In the genomic region with DNA sequence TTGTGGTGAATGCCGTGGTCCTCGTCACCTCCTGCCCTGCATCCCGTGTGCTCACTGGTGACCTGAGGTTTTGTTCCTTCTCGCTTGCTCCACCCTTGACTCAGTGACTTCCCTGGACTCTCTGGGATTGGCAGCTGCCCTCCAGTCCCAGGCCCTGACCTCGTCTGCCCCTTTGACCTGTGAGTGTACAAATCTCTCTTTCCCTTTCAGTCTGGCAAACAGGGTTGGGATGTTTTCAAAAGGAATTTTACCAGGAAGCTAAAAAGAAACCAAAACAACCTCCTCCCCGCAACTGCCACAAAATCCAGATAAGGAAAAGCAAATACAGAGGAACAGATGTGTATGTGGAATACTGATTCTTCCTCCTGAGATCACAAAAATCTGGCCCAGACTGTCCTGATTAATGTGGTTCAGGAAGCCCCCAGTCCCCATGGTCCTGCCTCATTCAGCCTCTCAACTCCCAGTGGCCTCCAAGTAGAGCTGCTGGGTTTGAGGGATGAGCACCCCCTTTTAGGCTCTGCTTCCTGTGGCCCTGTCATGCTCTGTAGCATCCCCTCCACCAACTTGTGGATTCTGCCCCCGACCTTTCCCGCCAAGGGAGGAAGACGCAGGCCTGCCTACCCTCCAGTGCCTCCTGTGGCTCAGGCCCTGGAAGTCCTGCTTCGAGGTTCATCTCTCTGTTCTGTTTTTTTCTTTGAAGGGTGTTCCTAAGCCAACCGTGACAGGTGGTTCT, we compare ENCODE assay signal across 1 cellular context.
TF ChIP-seq lines count a peak whose summit lies in the region.

No MANE protein-coding gene starts in this region.

TF ChIP-seq in HepG2, 621 proteins besides CTCF, POLR2A, EP300 and RAD21 (continued from another document and continues in another):
- TF ChIP-seq, protein P1, sequence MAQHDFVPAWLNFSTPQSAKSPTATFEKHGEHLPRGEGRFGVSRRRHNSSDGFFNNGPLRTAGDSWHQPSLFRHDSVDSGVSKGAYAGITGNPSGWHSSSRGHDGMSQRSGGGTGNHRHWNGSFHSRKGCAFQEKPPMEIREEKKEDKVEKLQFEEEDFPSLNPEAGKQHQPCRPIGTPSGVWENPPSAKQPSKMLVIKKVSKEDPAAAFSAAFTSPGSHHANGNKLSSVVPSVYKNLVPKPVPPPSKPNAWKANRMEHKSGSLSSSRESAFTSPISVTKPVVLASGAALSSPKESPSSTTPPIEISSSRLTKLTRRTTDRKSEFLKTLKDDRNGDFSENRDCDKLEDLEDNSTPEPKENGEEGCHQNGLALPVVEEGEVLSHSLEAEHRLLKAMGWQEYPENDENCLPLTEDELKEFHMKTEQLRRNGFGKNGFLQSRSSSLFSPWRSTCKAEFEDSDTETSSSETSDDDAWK (CRISPR knock-in tag; IDR thresholded peaks at IDR 0.05), result no peak
- TF ChIP-seq ZNF629 (CRISPR knock-in tag; conservative IDR thresholded peaks at IDR 0.05) (0 out of 2 replicates have a peak, but pooled peaks have one; percentile 24), SMARCE1 (IDR thresholded peaks at IDR 0.05; ENCODE audit: borderline replicate concordance) (no peak), MAF1 (CRISPR knock-in tag; IDR thresholded peaks at IDR 0.05; ENCODE audit: borderline replicate concordance) (no peak), FOXA1 (IDR thresholded peaks at IDR 0.05) (no peak), FOXA1 (CRISPR knock-in tag; IDR thresholded peaks at IDR 0.05) (peak; percentile 64), PHF21A (CRISPR knock-in tag; IDR thresholded peaks at IDR 0.05) (peak; percentile 91), EED (CRISPR knock-in tag; IDR thresholded peaks at IDR 0.05) (no peak), ZNF768 (CRISPR knock-in tag; IDR thresholded peaks at IDR 0.05) (no peak), GFI1 (CRISPR knock-in tag; IDR thresholded peaks at IDR 0.05; ENCODE audit: borderline replicate concordance) (peak; percentile 99), ZSCAN29 (CRISPR knock-in tag; conservative IDR thresholded peaks at IDR 0.05) (peak; percentile 77; the same call in 1 of the 2 replicates), MYNN (CRISPR knock-in tag; IDR thresholded peaks at IDR 0.05; ENCODE audit: low read depth) (no peak), NR2C2 (CRISPR knock-in tag; IDR thresholded peaks at IDR 0.05; ENCODE audit: borderline replicate concordance) (peak; percentile 57; the same call in 1 of the 2 replicates), SATB2 (CRISPR knock-in tag; IDR thresholded peaks at IDR 0.05) (no peak), NFIB (CRISPR knock-in tag; IDR thresholded peaks at IDR 0.05; ENCODE audit: borderline replicate concordance) (no peak), ISL2 (CRISPR knock-in tag; IDR thresholded peaks at IDR 0.05) (peak; percentile 83), ZNF383 (CRISPR knock-in tag; IDR thresholded peaks at IDR 0.05; ENCODE audit: borderline replicate concordance) (no peak), ONECUT2 (CRISPR knock-in tag; IDR thresholded peaks at IDR 0.05) (no peak)
- TF ChIP-seq, protein P2, sequence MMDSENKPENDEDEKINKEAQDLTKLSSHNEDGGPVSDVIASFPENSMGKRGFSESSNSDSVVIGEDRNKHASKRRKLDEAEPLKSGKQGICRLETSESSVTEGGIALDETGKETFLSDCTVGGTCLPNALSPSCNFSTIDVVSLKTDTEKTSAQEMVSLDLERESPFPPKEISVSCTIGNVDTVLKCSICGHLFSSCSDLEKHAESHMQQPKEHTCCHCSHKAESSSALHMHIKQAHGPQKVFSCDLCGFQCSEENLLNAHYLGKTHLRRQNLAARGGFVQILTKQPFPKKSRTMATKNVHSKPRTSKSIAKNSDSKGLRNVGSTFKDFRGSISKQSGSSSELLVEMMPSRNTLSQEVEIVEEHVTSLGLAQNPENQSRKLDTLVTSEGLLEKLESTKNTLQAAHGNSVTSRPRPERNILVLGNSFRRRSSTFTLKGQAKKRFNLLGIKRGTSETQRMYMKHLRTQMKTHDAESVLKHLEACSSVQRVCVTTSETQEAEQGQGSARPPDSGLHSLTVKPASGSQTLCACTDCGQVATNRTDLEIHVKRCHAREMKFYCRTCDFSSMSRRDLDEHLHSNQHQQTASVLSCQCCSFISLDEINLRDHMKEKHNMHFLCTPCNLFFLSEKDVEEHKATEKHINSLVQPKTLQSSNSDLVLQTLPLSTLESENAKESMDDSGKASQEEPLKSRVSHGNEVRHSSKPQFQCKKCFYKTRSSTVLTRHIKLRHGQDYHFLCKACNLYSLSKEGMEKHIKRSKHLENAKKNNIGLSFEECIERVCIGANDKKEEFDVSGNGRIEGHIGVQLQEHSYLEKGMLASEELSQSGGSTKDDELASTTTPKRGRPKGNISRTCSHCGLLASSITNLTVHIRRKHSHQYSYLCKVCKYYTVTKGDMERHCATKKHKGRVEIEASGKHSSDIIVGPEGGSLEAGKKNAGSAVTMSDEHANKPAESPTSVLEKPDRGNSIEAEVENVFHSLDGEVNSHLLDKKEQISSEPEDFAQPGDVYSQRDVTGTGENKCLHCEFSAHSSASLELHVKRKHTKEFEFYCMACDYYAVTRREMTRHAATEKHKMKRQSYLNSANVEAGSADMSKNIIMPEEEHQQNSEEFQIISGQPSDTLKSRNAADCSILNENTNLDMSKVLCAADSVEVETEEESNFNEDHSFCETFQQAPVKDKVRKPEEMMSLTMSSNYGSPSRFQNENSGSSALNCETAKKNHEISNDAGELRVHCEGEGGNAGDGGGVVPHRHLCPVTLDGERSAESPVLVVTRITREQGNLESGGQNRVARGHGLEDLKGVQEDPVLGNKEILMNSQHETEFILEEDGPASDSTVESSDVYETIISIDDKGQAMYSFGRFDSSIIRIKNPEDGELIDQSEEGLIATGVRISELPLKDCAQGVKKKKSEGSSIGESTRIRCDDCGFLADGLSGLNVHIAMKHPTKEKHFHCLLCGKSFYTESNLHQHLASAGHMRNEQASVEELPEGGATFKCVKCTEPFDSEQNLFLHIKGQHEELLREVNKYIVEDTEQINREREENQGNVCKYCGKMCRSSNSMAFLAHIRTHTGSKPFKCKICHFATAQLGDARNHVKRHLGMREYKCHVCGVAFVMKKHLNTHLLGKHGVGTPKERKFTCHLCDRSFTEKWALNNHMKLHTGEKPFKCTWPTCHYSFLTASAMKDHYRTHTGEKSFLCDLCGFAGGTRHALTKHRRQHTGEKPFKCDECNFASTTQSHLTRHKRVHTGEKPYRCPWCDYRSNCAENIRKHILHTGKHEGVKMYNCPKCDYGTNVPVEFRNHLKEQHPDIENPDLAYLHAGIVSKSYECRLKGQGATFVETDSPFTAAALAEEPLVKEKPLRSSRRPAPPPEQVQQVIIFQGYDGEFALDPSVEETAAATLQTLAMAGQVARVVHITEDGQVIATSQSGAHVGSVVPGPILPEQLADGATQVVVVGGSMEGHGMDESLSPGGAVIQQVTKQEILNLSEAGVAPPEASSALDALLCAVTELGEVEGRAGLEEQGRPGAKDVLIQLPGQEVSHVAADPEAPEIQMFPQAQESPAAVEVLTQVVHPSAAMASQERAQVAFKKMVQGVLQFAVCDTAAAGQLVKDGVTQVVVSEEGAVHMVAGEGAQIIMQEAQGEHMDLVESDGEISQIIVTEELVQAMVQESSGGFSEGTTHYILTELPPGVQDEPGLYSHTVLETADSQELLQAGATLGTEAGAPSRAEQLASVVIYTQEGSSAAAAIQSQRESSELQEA (CRISPR knock-in tag; IDR thresholded peaks at IDR 0.05; ENCODE audit: not compliant biosample characterization), result no peak
- TF ChIP-seq, protein P3, sequence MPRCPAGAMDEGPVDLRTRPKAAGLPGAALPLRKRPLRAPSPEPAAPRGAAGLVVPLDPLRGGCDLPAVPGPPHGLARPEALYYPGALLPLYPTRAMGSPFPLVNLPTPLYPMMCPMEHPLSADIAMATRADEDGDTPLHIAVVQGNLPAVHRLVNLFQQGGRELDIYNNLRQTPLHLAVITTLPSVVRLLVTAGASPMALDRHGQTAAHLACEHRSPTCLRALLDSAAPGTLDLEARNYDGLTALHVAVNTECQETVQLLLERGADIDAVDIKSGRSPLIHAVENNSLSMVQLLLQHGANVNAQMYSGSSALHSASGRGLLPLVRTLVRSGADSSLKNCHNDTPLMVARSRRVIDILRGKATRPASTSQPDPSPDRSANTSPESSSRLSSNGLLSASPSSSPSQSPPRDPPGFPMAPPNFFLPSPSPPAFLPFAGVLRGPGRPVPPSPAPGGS (CRISPR knock-in tag; IDR thresholded peaks at IDR 0.05), result peak; percentile 31; the same call in 1 of the 2 replicates
- TF ChIP-seq, protein P4, sequence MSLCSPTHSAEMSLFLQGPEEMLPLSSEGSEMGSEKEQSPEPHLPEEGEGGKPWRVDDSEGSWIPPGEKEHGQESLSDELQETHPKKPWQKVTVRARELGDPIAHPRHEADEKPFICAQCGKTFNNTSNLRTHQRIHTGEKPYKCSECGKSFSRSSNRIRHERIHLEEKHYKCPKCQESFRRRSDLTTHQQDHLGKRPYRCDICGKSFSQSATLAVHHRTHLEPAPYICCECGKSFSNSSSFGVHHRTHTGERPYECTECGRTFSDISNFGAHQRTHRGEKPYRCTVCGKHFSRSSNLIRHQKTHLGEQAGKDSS (CRISPR knock-in tag; IDR thresholded peaks at IDR 0.05; ENCODE audit: borderline replicate concordance, low read depth), result peak; percentile 21; the same call in 1 of the 2 replicates
- TF ChIP-seq, protein P5, sequence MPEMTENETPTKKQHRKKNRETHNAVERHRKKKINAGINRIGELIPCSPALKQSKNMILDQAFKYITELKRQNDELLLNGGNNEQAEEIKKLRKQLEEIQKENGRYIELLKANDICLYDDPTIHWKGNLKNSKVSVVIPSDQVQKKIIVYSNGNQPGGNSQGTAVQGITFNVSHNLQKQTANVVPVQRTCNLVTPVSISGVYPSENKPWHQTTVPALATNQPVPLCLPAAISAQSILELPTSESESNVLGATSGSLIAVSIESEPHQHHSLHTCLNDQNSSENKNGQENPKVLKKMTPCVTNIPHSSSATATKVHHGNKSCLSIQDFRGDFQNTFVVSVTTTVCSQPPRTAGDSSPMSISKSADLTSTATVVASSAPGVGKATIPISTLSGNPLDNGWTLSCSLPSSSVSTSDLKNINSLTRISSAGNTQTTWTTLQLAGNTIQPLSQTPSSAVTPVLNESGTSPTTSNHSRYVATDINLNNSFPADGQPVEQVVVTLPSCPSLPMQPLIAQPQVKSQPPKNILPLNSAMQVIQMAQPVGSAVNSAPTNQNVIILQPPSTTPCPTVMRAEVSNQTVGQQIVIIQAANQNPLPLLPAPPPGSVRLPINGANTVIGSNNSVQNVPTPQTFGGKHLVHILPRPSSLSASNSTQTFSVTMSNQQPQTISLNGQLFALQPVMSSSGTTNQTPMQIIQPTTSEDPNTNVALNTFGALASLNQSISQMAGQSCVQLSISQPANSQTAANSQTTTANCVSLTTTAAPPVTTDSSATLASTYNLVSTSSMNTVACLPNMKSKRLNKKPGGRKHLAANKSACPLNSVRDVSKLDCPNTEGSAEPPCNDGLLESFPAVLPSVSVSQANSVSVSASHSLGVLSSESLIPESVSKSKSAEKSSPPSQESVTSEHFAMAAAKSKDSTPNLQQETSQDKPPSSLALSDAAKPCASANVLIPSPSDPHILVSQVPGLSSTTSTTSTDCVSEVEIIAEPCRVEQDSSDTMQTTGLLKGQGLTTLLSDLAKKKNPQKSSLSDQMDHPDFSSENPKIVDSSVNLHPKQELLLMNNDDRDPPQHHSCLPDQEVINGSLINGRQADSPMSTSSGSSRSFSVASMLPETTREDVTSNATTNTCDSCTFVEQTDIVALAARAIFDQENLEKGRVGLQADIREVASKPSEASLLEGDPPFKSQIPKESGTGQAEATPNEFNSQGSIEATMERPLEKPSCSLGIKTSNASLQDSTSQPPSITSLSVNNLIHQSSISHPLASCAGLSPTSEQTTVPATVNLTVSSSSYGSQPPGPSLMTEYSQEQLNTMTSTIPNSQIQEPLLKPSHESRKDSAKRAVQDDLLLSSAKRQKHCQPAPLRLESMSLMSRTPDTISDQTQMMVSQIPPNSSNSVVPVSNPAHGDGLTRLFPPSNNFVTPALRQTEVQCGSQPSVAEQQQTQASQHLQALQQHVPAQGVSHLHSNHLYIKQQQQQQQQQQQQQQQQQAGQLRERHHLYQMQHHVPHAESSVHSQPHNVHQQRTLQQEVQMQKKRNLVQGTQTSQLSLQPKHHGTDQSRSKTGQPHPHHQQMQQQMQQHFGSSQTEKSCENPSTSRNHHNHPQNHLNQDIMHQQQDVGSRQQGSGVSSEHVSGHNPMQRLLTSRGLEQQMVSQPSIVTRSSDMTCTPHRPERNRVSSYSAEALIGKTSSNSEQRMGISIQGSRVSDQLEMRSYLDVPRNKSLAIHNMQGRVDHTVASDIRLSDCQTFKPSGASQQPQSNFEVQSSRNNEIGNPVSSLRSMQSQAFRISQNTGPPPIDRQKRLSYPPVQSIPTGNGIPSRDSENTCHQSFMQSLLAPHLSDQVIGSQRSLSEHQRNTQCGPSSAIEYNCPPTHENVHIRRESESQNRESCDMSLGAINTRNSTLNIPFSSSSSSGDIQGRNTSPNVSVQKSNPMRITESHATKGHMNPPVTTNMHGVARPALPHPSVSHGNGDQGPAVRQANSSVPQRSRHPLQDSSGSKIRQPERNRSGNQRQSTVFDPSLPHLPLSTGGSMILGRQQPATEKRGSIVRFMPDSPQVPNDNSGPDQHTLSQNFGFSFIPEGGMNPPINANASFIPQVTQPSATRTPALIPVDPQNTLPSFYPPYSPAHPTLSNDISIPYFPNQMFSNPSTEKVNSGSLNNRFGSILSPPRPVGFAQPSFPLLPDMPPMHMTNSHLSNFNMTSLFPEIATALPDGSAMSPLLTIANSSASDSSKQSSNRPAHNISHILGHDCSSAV (CRISPR knock-in tag; IDR thresholded peaks at IDR 0.05; ENCODE audit: borderline replicate concordance), result no peak
- TF ChIP-seq, protein P6, sequence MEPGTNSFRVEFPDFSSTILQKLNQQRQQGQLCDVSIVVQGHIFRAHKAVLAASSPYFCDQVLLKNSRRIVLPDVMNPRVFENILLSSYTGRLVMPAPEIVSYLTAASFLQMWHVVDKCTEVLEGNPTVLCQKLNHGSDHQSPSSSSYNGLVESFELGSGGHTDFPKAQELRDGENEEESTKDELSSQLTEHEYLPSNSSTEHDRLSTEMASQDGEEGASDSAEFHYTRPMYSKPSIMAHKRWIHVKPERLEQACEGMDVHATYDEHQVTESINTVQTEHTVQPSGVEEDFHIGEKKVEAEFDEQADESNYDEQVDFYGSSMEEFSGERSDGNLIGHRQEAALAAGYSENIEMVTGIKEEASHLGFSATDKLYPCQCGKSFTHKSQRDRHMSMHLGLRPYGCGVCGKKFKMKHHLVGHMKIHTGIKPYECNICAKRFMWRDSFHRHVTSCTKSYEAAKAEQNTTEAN (CRISPR knock-in tag; conservative IDR thresholded peaks at IDR 0.05), result peak; percentile 51; the same call in 1 of the 2 replicates
- TF ChIP-seq, protein P7, sequence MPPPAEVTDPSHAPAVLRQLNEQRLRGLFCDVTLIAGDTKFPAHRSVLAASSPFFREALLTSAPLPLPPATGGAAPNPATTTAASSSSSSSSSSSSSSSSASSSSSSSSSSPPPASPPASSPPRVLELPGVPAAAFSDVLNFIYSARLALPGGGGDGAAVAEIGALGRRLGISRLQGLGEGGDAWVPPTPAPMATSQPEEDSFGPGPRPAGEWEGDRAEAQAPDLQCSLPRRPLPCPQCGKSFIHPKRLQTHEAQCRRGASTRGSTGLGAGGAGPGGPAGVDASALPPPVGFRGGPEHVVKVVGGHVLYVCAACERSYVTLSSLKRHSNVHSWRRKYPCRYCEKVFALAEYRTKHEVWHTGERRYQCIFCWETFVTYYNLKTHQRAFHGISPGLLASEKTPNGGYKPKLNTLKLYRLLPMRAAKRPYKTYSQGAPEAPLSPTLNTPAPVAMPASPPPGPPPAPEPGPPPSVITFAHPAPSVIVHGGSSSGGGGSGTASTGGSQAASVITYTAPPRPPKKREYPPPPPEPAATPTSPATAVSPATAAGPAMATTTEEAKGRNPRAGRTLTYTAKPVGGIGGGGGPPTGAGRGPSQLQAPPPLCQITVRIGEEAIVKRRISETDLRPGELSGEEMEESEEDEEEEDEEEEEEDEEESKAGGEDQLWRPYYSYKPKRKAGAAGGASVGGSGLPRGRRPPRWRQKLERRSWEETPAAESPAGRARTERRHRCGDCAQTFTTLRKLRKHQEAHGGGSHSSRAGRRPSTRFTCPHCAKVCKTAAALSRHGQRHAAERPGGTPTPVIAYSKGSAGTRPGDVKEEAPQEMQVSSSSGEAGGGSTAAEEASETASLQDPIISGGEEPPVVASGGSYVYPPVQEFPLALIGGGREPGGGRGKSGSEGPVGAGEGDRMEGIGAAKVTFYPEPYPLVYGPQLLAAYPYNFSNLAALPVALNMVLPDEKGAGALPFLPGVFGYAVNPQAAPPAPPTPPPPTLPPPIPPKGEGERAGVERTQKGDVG (CRISPR knock-in tag; IDR thresholded peaks at IDR 0.05; ENCODE audit: borderline replicate concordance), result peak; percentile 64; the same call in 1 of the 2 replicates
